Comparison of ENCODE assay signal across 7 cellular contexts in the genomic region with DNA sequence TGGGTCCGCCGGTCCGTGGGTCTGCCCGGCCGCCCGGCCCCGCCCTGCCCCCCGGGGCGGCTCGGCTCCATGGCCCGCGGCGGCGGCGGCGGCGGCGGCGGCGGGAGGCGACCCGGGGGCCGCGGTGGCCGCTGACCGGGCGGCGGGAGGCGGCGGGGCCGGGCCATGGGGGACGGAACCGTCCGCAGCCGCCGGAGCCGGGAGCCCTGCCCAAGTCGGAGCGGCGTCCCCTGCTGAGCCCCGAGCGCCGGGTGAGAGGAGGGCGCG. TPM values are rescaled to one million over a fixed set of nuclear protein-coding genes. Genes with fewer than 3 reads are reported as not detected.
DNase-seq lines count a peak whose midpoint lies in the region; ATAC-seq and TF ChIP-seq lines count a peak whose summit lies in the region.
"Had no signal": no experiment of that assay in that cellular context is flagged by ENCODE, and none has a peak within 500 bp of the region (broad histone marks: within the 10 kb centered on the region; RNA-seq: fewer than 3 reads in every experiment).

No MANE protein-coding gene starts in this region.

- CTCF ChIA-PET in AG04450 (lab: Charles Lee): no interaction called here

- DNase-seq in AG04450 (ENCODE audit: low read depth, low spot score): no peak
- no peak for DNase-seq in SK-N-MC (ENCODE audit: low read depth, low spot score)
- DNase-seq in lower leg skin (ENCODE audit: low spot score in 2 of 2): no peak
- DNase-seq in 8988T: no peak
- DNase-seq in NCI-H2171 treated with DMSO at 0.1 percent for 48 hours (lab: John Stamatoyannopoulos, UW): no peak
- DNase-seq: activated CD4-positive, CD25-positive, alpha-beta regulatory T cell had no signal

- no peak for ATAC-seq in GM18858 (IDR thresholded peaks at IDR 0.05; ENCODE audit: unreplicated experiment)

- H3K9ac ChIP-seq in SK-N-MC (ENCODE audit: insufficient read length): peak overlapping the region; percentile 77

- WGBS in lower leg skin, 2 donors: 0% methylated on average over 4 to 6 of the region's 45 CpGs

- intact Hi-C loops in lower leg skin (cut with DNase I; ENCODE audit: low total_unique reads): no loop called here

- TF ChIP-seq CTCF in AG04450 (IDR thresholded peaks at IDR 0.05; ENCODE audit: low read depth, low read length) (no peak), lower leg skin (IDR thresholded peaks at IDR 0.05) (no peak)

- POLR2A ChIA-PET in AG04450 (lab: Yijun Ruan, JAX): no interaction called here

- no peak for TF ChIP-seq POLR2A in lower leg skin (IDR thresholded peaks at IDR 0.05)

- H3K27ac ChIP-seq in AG04450 (ENCODE audit: low read depth, low read length) (no peak overlapping the region), SK-N-MC (no peak overlapping the region)

- H3K9me3 ChIP-seq in AG04450 (ENCODE audit: control insufficient read depth, insufficient read depth, low read length) (no peaks in the 10 kb centered on the region; the same call in 1 of the 2 replicates), SK-N-MC (ENCODE audit: low read depth, low read length) (no peaks in the 10 kb centered on the region)

- H3K4me3 ChIP-seq in AG04450 (ENCODE audit: low read depth, low read length) (peak overlapping the region; percentile 73), SK-N-MC (peak overlapping the region; percentile 80), lower leg skin (ENCODE audit: low read depth, poor library complexity, severe bottlenecking) (peak overlapping the region; percentile 46)

- no peaks in the 10 kb centered on the region for H3K27me3 ChIP-seq in AG04450 (ENCODE audit: control insufficient read depth, insufficient read depth, low read length)

- H3K36me3 ChIP-seq in SK-N-MC (ENCODE audit: insufficient read depth, low read length): peaks cover 32% of the 10 kb centered on the region

RNA-seq across cellular contexts. Expression of a gene that starts 0.2 kb away (rescaled TPM):
- polyA plus RNA-seq in AG04450 (2011; rRNA removed): 39.0 and 50.4 TPM in 2 replicates
- polyA minus RNA-seq in AG04450 (2011; rRNA and poly(A)+ RNA removed): 40.8 and 55.5 TPM in 2 replicates
- 10 to 100 TPM; 21.6 to 50.5 (median 30.3) TPM for total RNA-seq in lower leg skin

RNA-seq across cellular contexts. Expression of a gene that starts 4.4 kb away (rescaled TPM):
- 130 and 140 TPM in 2 replicates for polyA plus RNA-seq in AG04450 (2011; rRNA removed)
- polyA minus RNA-seq in AG04450 (2011; rRNA and poly(A)+ RNA removed): 64.5 and 77.1 TPM in 2 replicates
- 100 to 1,000 TPM; 135 to 180 (median 169) TPM for total RNA-seq in lower leg skin

RNA-seq across cellular contexts. Expression of a gene that starts 9.4 kb away (rescaled TPM):
- polyA plus RNA-seq in AG04450 (2011; rRNA removed): 17.9 and 22.2 TPM in 2 replicates
- 17.2 and 25.0 TPM in 2 replicates for polyA minus RNA-seq in AG04450 (2011; rRNA and poly(A)+ RNA removed)
- total RNA-seq in lower leg skin: 10 to 100 TPM; 12.8 to 26.6 (median 17.7) TPM

RNA-seq across cellular contexts. Expression of a gene that starts 12.2 kb away (rescaled TPM):
- 1.1 and 1.6 TPM in 2 replicates for polyA plus RNA-seq in AG04450 (2011; rRNA removed)
- polyA minus RNA-seq in AG04450 (2011; rRNA and poly(A)+ RNA removed): 0.92 and 1.0 TPM in 2 replicates
- total RNA-seq in lower leg skin: 1 to 10 TPM; 1.6 to 6.1 (median 2.7) TPM

RNA-seq across cellular contexts. Expression of a gene that starts 32.4 kb away (rescaled TPM):
- 11.2 and 16.1 TPM in 2 replicates for polyA plus RNA-seq in AG04450 (2011; rRNA removed)
- 31.2 and 43.9 TPM in 2 replicates for polyA minus RNA-seq in AG04450 (2011; rRNA and poly(A)+ RNA removed)
- total RNA-seq in lower leg skin: 10 to 100 TPM; 14.6 to 24.1 (median 18.2) TPM
